Comparison of ENCODE assay signal across 20 cellular contexts in genomic region chr11:126422446-126422845, GRCh38.
"Had no signal": no experiment of that assay in that cellular context is flagged by ENCODE, and none has a peak within 500 bp of the region (broad histone marks: within the 10 kb centered on the region; RNA-seq: fewer than 3 reads in every experiment).

No MANE protein-coding gene starts in this region.

- H3K9me3 ChIP-seq: SK-N-SH had no signal

- H3K27ac ChIP-seq: HL-60, KMS-11 had no signal

- H3K4me3 ChIP-seq: K562 had no signal

- DNase-seq: Kasumi-1, MM.1S, NCI-H1092 treated with DMSO at 0.1 percent for 48 hours, NCI-H1436, NCI-H187, NCI-H2029, NCI-H2081 treated with DMSO at 0.1 percent for 48 hours, NCI-H2171, NCI-H226, NCI-H446, NCI-H510A, NCI-H524 treated with DMSO at 0.1 percent for 48 hours, NCI-H69, NCI-H774, RPMI8226, SHP77, SK-N-SH had no signal

- H3K4me2 ChIP-seq: KMS-11, SK-N-SH had no signal

- ATAC-seq: K562 had no signal

- H3K9ac ChIP-seq: KMS-11, SK-N-SH had no signal
